In genomic region chr3:179174316-179174715, GRCh38 we compare ENCODE assay signal across 21 cellular contexts. TPM values are rescaled to one million over a fixed set of nuclear protein-coding genes. Genes with fewer than 3 reads are reported as not detected.
DNase-seq lines count a peak whose midpoint lies in the region; ATAC-seq and TF ChIP-seq lines count a peak whose summit lies in the region.
"Had no signal": no experiment of that assay in that cellular context is flagged by ENCODE, and none has a peak within 500 bp of the region (broad histone marks: within the 10 kb centered on the region; RNA-seq: fewer than 3 reads in every experiment).

No MANE protein-coding gene starts in this region.

- TF ChIP-seq POLR2A in vagina (IDR thresholded peaks at IDR 0.05) = no peak

- no peak overlapping the region for H3K4me3 ChIP-seq in vagina
- H3K4me3 ChIP-seq: uterus had no signal

- no peak for TF ChIP-seq CTCF in osteocyte (IDR thresholded peaks at IDR 0.05)
- TF ChIP-seq CTCF in vagina (IDR thresholded peaks at IDR 0.05) = no peak

- DNase-seq in osteocyte (ENCODE audit: extremely low spot score, unreplicated experiment) (no peak), vagina (ENCODE audit: extremely low spot score in 2 of 2) (no peak), NCI-H774 (lab: John Stamatoyannopoulos, UW) (no peak)
- DNase-seq: activated CD4-positive, alpha-beta memory T cell treated with anti-CD3 and anti-CD28 coated beads for 36 hours; C1 segment of cervical spinal cord; caudate nucleus; DMS79 treated with DMSO at 0.1 percent for 48 hours; effector memory CD8-positive, alpha-beta T cell; Kasumi-1; NCI-H1417 treated with DMSO at 0.1 percent for 48 hours; NCI-H446; PC-3; SK-N-SH; small intestine; uterus had no signal

- H3K36me3 ChIP-seq in vagina = no peaks in the 10 kb centered on the region
- H3K36me3 ChIP-seq: uterus had no signal

- H3K27ac ChIP-seq in vagina = no peak overlapping the region

- peaks cover 38% of the 10 kb centered on the region for H3K4me1 Mint-ChIP-seq in osteocyte (ENCODE audit: unreplicated experiment)

- H3K27ac Mint-ChIP-seq in osteocyte (ENCODE audit: unreplicated experiment) = peak overlapping the region; percentile 86
- H3K27ac Mint-ChIP-seq: activated CD4-positive, alpha-beta memory T cell treated with anti-CD3 and anti-CD28 coated beads for 36 hours; stimulated activated naive CD8-positive, alpha-beta T cell treated with anti-CD3 and anti-CD28 coated beads, Interleukin-15, Interleukin-2, amounts not matched to agents 100 ng/mL and 50 ng/mL, for 24 hours had no signal

- no peak overlapping the region for H3K4me3 Mint-ChIP-seq in osteocyte (ENCODE audit: unreplicated experiment)
- H3K4me3 Mint-ChIP-seq: activated CD4-positive, alpha-beta memory T cell treated with anti-CD3 and anti-CD28 coated beads for 36 hours; effector memory CD8-positive, alpha-beta T cell; stimulated activated naive CD8-positive, alpha-beta T cell treated with anti-CD3 and anti-CD28 coated beads, Interleukin-15, Interleukin-2, amounts not matched to agents 100 ng/mL and 50 ng/mL, for 24 hours had no signal

- H3K27me3 ChIP-seq in vagina = no peaks in the 10 kb centered on the region
- H3K27me3 ChIP-seq: uterus had no signal

- intact Hi-C loops in vagina (cut with DNase I) = no loop called here

- peaks cover 9% of the 10 kb centered on the region for H3K36me3 Mint-ChIP-seq in osteocyte (ENCODE audit: unreplicated experiment)

- H3K4me1 ChIP-seq in vagina = peaks cover 11% of the 10 kb centered on the region
- H3K4me1 ChIP-seq: uterus had no signal

- peaks cover 8% of the 10 kb centered on the region for H3K9me3 Mint-ChIP-seq in osteocyte (ENCODE audit: unreplicated experiment)
- H3K9me3 Mint-ChIP-seq: activated CD4-positive, alpha-beta memory T cell treated with anti-CD3 and anti-CD28 coated beads for 36 hours; effector memory CD8-positive, alpha-beta T cell had no signal

- no peaks in the 10 kb centered on the region for H3K27me3 Mint-ChIP-seq in osteocyte (ENCODE audit: unreplicated experiment)
- H3K27me3 Mint-ChIP-seq: activated CD4-positive, alpha-beta memory T cell treated with anti-CD3 and anti-CD28 coated beads for 36 hours; effector memory CD8-positive, alpha-beta T cell; stimulated activated naive CD8-positive, alpha-beta T cell treated with anti-CD3 and anti-CD28 coated beads, Interleukin-15, Interleukin-2, amounts not matched to agents 100 ng/mL and 50 ng/mL, for 24 hours had no signal

- peaks cover 3% of the 10 kb centered on the region for H3K9me3 ChIP-seq in vagina

- peak; percentile 59 for ATAC-seq in GM18870 (IDR thresholded peaks at IDR 0.05; ENCODE audit: unreplicated experiment)
- ATAC-seq in GM21576 (IDR thresholded peaks at IDR 0.05; ENCODE audit: unreplicated experiment) = peak; percentile 58
- peak; percentile 51 for ATAC-seq in HG03097 (IDR thresholded peaks at IDR 0.05; ENCODE audit: low FRiP score, unreplicated experiment)
- ATAC-seq in GM21447 (IDR thresholded peaks at IDR 0.05; ENCODE audit: unreplicated experiment) = no peak
- ATAC-seq: effector memory CD8-positive, alpha-beta T cell; left lobe of liver; PC-3 had no signal

RNA-seq across cellular contexts. Expression of gene PIK3CA, which starts 26.2 kb away (rescaled TPM):
- total RNA-seq in osteocyte (42.1 and 48.1 TPM in 2 replicates), vagina (20.1 TPM)
